Comparison of ENCODE assay signal across 20 cellular contexts in the genomic region with DNA sequence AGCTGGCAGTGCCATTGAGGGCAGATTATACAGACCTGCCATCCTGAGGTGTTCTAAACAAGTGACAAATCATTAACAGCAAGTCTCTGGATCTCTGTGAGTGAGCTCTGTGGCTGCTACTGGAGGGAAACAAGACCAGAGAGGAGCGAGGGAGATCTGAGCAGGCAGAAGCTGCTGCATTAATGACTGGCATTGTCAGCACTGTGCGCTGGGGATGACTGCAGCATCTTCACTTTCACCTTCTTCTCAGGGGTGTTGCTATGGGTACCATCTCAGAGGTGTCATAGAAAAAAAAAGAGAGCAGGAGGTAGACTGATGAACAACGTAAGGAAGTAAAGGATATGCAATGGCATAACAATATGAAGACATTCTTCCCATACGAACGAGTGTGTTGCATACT.
"Had no signal": no experiment of that assay in that cellular context is flagged by ENCODE, and none has a peak within 500 bp of the region (broad histone marks: within the 10 kb centered on the region; RNA-seq: fewer than 3 reads in every experiment).

No MANE protein-coding gene starts in this region.

- ATAC-seq: gastrocnemius medialis; left colon; naive thymus-derived CD4-positive, alpha-beta T cell; sciatic nerve; stimulated activated naive B cell treated with anti-CD40 and anti-IgM and Interleukin-4, amounts not matched to agents 10 μg/mL and 1 μg/mL and 100 μg/mL, for 72 hours; stimulated activated naive CD8-positive, alpha-beta T cell treated with anti-CD3 and anti-CD28 coated beads, Interleukin-15, amount 100 ng/mL, for 72 hours; upper lobe of right lung had no signal

- DNase-seq: cortex of kidney; dorsolateral prefrontal cortex; effector memory CD4-positive, alpha-beta T cell; gastrocnemius medialis; immature natural killer cell; left colon; naive thymus-derived CD4-positive, alpha-beta T cell; ovary; stimulated activated CD4-positive, alpha-beta T cell treated with anti-CD3 and anti-CD28 coated beads, Interleukin-2, amount 100 ng/mL, for 24 hours; stimulated activated CD4-positive, alpha-beta T cell treated with anti-CD3 and anti-CD28 coated beads, Interleukin-4, amount 100 ng/mL, for 4 hours; stimulated activated naive B cell treated with anti-CD40 and anti-IgM and Interleukin-4, amounts not matched to agents 10 μg/mL and 1 μg/mL and 100 μg/mL, for 72 hours; stimulated activated naive CD8-positive, alpha-beta T cell treated with anti-CD3 and anti-CD28 coated beads, Interleukin-15, amount 100 ng/mL, for 72 hours; testis; upper lobe of right lung had no signal

- H3K4me3 ChIP-seq: esophagus muscularis mucosa, gastrocnemius medialis, ovary, testis, tibial nerve, upper lobe of right lung, vagina had no signal

- FAIRE-seq: keratinocyte had no signal

- H3K36me3 ChIP-seq: esophagus muscularis mucosa, gastrocnemius medialis, ovary, tibial nerve, upper lobe of right lung, vagina had no signal

- H3K27ac ChIP-seq: dorsolateral prefrontal cortex, epithelial cell of prostate, esophagus muscularis mucosa, gastrocnemius medialis, ovary, testis, tibial nerve, upper lobe of right lung, vagina had no signal

- H3K9me3 ChIP-seq: esophagus muscularis mucosa, gastrocnemius medialis, ovary, testis, tibial nerve, upper lobe of right lung, vagina had no signal

- H3K4me1 ChIP-seq: esophagus muscularis mucosa, testis, tibial nerve, upper lobe of right lung, vagina had no signal

- H3K27me3 ChIP-seq: dorsolateral prefrontal cortex, esophagus muscularis mucosa, gastrocnemius medialis, ovary, testis, tibial nerve, upper lobe of right lung, vagina had no signal
